15 cellular contexts compared by ENCODE assay signal in the genomic region with DNA sequence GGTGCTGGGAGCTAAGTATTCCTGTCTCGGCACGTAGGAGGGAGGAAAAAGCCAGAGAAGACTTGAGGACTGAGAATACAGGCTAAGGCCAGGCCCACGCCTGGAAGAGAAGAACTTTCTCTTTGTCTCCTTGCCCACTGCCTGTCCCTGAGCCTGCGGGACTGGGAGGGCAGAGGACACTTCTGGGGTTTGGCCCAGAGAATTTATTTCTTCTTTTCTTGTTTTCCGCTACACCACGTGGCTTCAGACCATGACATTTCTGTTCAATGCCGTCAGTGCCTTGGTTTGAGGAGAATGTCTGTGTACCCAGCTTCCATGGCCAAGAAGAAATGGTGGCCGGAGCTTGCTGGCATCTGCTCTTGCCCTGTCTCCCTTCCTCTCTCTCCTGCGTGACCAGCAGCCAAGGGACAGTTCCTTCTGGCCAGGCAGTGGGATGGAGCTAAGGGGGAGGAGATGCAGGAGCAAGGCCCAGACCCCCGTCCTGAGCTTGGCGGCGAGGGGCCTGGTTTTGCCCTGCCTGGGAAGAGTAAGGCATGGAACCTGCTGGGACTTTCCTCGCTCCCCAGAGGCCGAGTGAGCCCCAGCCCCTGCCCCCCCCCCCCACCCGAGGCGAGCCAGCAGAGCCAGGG.
A peak's percentile ranks its signal among the peaks of the same experiment; 100 is the strongest.
DNase-seq lines count a peak whose midpoint lies in the region; ATAC-seq and TF ChIP-seq lines count a peak whose summit lies in the region.
"Had no signal": no experiment of that assay in that cellular context is flagged by ENCODE, and none has a peak within 500 bp of the region (broad histone marks: within the 10 kb centered on the region; RNA-seq: fewer than 3 reads in every experiment).

No MANE protein-coding gene starts in this region.

- TF ChIP-seq CTCF in adrenal gland (IDR thresholded peaks at IDR 0.05) (no peak), gastroesophageal sphincter (IDR thresholded peaks at IDR 0.05) (no peak), osteoblast (IDR thresholded peaks at IDR 0.05; ENCODE audit: extremely low read depth, low read depth, low read length) (no peak), transverse colon (IDR thresholded peaks at IDR 0.05) (no peak), omental fat pad (IDR thresholded peaks at IDR 0.05) (no peak)

- H3K36me3 ChIP-seq in adrenal gland (replicated peaks in 1 of 2) (no peaks in the 10 kb centered on the region), gastroesophageal sphincter (no peaks in the 10 kb centered on the region), osteoblast (ENCODE audit: insufficient read depth, low read length) (no peaks in the 10 kb centered on the region), transverse colon (no peaks in the 10 kb centered on the region)
- H3K36me3 ChIP-seq: BLaER1 treated with 17β-estradiol and CSF1 and Interleukin-3, amounts not matched to agents 10 nM and 100 nM; brain microvascular endothelial cell had no signal

- H3K9me3 ChIP-seq in adrenal gland (replicated peaks in 1 of 3) (no peaks in the 10 kb centered on the region), gastroesophageal sphincter (no peaks in the 10 kb centered on the region), osteoblast (ENCODE audit: low read depth, low read length) (no peaks in the 10 kb centered on the region), transverse colon (no peaks in the 10 kb centered on the region)
- H3K9me3 ChIP-seq: BLaER1 treated with 17β-estradiol and CSF1 and Interleukin-3, amounts not matched to agents 10 nM and 100 nM had no signal

- no peak for TF ChIP-seq POLR2A in adrenal gland (IDR thresholded peaks at IDR 0.05)
- TF ChIP-seq POLR2A in gastroesophageal sphincter (IDR thresholded peaks at IDR 0.05) = no peak
- TF ChIP-seq POLR2A in transverse colon (IDR thresholded peaks at IDR 0.05) = no peak

- peak overlapping the region; percentile 92 to 95 (median 94) for H3K27ac ChIP-seq in adrenal gland
- peak overlapping the region; percentile 86 to 93 (median 92) for H3K27ac ChIP-seq in gastroesophageal sphincter
- H3K27ac ChIP-seq in osteoblast (ENCODE audit: low read depth, low read length) = no peak overlapping the region
- peak overlapping the region; percentile 73 to 90 (median 80) for H3K27ac ChIP-seq in transverse colon
- H3K27ac ChIP-seq: BLaER1 treated with 17β-estradiol and CSF1 and Interleukin-3, amounts not matched to agents 10 nM and 100 nM; brain microvascular endothelial cell had no signal

- no peaks in the 10 kb centered on the region for H3K27me3 ChIP-seq in adrenal gland
- no peaks in the 10 kb centered on the region for H3K27me3 ChIP-seq in gastroesophageal sphincter
- H3K27me3 ChIP-seq in osteoblast (ENCODE audit: insufficient read depth, low read length) = no peaks in the 10 kb centered on the region
- H3K27me3 ChIP-seq in transverse colon = no peaks in the 10 kb centered on the region
- H3K27me3 ChIP-seq: brain microvascular endothelial cell, dorsolateral prefrontal cortex had no signal

- H3K4me3 ChIP-seq in adrenal gland = peak overlapping the region in 1 of 4 donors; percentile 1
- no peak overlapping the region for H3K4me3 ChIP-seq in gastroesophageal sphincter
- no peak overlapping the region for H3K4me3 ChIP-seq in osteoblast (ENCODE audit: insufficient read depth, low read length)
- no peak overlapping the region for H3K4me3 ChIP-seq in transverse colon
- H3K4me3 ChIP-seq: BLaER1 treated with 17β-estradiol and CSF1 and Interleukin-3, amounts not matched to agents 10 nM and 100 nM; dorsolateral prefrontal cortex had no signal

- no peaks in the 10 kb centered on the region for H3K79me2 ChIP-seq in osteoblast (ENCODE audit: insufficient read depth, low read length)

- ATAC-seq in gastroesophageal sphincter = no peak
- ATAC-seq in omental fat pad (ENCODE audit: low FRiP score) = no peak
- ATAC-seq: left colon had no signal

- TF ChIP-seq EP300 in gastroesophageal sphincter (IDR thresholded peaks at IDR 0.05) (no peak), transverse colon (IDR thresholded peaks at IDR 0.05; ENCODE audit: low read depth) (no peak)

- in situ Hi-C loops in transverse colon (cut with MboI; ENCODE audit: low pct_ligation_motif_present in 1 of 4, low pct_unique_long_range_greater_than_20kb in 1 of 4, low sequenced_read_pairs in 3 of 4) = no loop called here

- peak overlapping the region; percentile 4 for H2AFZ ChIP-seq in osteoblast (ENCODE audit: low read length)

- H3K4me1 ChIP-seq in adrenal gland (replicated peaks in 1 of 2) (peaks cover 29 to 45% of the 10 kb centered on the region in 2 donors), gastroesophageal sphincter (peaks cover 13 to 70% (median 26%) of the 10 kb centered on the region in 3 donors), osteoblast (ENCODE audit: insufficient read depth, low read length) (peaks cover 14% of the 10 kb centered on the region), transverse colon (peaks cover 2 to 30% (median 17%) of the 10 kb centered on the region in 4 donors)

- 55 to 64% (median 61%) methylated on average over 15 to 16 of the region's 16 CpGs for WGBS in adrenal gland, 4 donors
- WGBS in gastroesophageal sphincter (ENCODE audit: low coverage in 1 of 2), 2 donors = 44 to 74% methylated on average over 5 to 7 of the region's 16 CpGs
- 67 to 80% methylated on average over 8 to 16 of the region's 16 CpGs for WGBS in transverse colon (ENCODE audit: low coverage in 1 of 2), 2 donors

- H3K4me2 ChIP-seq in osteoblast (ENCODE audit: insufficient read depth, low read length) = peak overlapping the region; percentile 39

- DNase-seq in adrenal gland = peak in 5 of 7 donors; percentile 45 to 67 (median 50)
- peak; percentile 74 for DNase-seq in osteoblast (ENCODE audit: insufficient read length, low spot score, missing footprints)
- no peak for DNase-seq in transverse colon
- DNase-seq in NCI-H128 (lab: John Stamatoyannopoulos, UW; ENCODE audit: unreplicated experiment) = no peak
- no peak for DNase-seq in CD1c-positive myeloid dendritic cell (ENCODE audit: extremely low spot score)
- no peak for DNase-seq in omental fat pad (ENCODE audit: low spot score)
- DNase-seq: activated CD8-positive, alpha-beta memory T cell treated with anti-CD3 and anti-CD28 coated beads, Interleukin-2, amount 50 U/mL, for 4 hours; brain microvascular endothelial cell; dorsolateral prefrontal cortex; HCEC 1CT; left colon; NCI-H187; NCI-H446 treated with DMSO at 0.1 percent for 48 hours had no signal

- H4K20me1 ChIP-seq in osteoblast (ENCODE audit: insufficient read depth, low read length) = no peaks in the 10 kb centered on the region
- H4K20me1 ChIP-seq: BLaER1 treated with 17β-estradiol and CSF1 and Interleukin-3, amounts not matched to agents 10 nM and 100 nM had no signal

- intact Hi-C loops in adrenal gland (cut with DNase I) = no loop called here
- intact Hi-C loops in transverse colon (cut with DNase I; ENCODE audit: low total_unique reads) = loop anchor here (5.0 kb wide), 1 partner anchor 92 kb away; no protein-coding TSS in a partner anchor

Comparison
In these comparisons a context has a peak if more than half of its experiments do, and no peak if none do; other contexts are left out.
1. DNase-seq: peak in adrenal gland (5 of 7) and osteoblast (single experiment); none in transverse colon (single experiment), NCI-H128 (single experiment), CD1c-positive myeloid dendritic cell (single experiment) and omental fat pad (single experiment).